8 cellular contexts compared by ENCODE assay signal in genomic region chr3:38455639-38456430, GRCh38. TPM values are rescaled to one million over a fixed set of nuclear protein-coding genes. Genes with fewer than 3 reads are reported as not detected.
DNase-seq lines count a peak whose midpoint lies in the region; ATAC-seq and TF ChIP-seq lines count a peak whose summit lies in the region.

No MANE protein-coding gene starts in this region.

- no peaks in the 10 kb centered on the region for H3K27me3 ChIP-seq in DND-41 (ENCODE audit: insufficient read depth, low read length, poor library complexity)
- H3K27me3 ChIP-seq in iPS DF 6.9 (ENCODE audit: control insufficient read depth, insufficient read depth, low read length), result no peaks in the 10 kb centered on the region

- peak overlapping the region; percentile 94 for H3K4me3 Mint-ChIP-seq in activated T-helper 17 cell treated with anti-CD3 and anti-CD28 coated beads, Interleukin-2, amount 50 U/mL, for 72 hours

- DNase-seq in DND-41 (no peak), iPS DF 6.9 (ENCODE audit: low read depth, low spot score) (peak; percentile 25), NCI-H1048 (lab: John Stamatoyannopoulos, UW) (no peak)
- no peak for DNase-seq in stimulated activated CD4-positive, alpha-beta T cell treated with anti-CD3 and anti-CD28 coated beads, Interleukin-2, amount 100 ng/mL, for 24 hours

- H3K4me1 ChIP-seq in DND-41 (ENCODE audit: insufficient read depth, low read length), result peaks cover 22% of the 10 kb centered on the region
- H3K4me1 ChIP-seq in iPS DF 6.9 (ENCODE audit: control insufficient read depth, insufficient read depth, low read length), result peaks cover 10% of the 10 kb centered on the region

- peaks cover 55% of the 10 kb centered on the region for H4K20me1 ChIP-seq in DND-41 (ENCODE audit: insufficient read depth, low read length)

- ATAC-seq in DND-41 (ENCODE audit: insufficient read depth, low read depth), result peak; percentile 23
- peak; percentile 10 for ATAC-seq in HG02798 (IDR thresholded peaks at IDR 0.05; ENCODE audit: poor library complexity, unreplicated experiment)
- no peak for ATAC-seq in activated T-helper 17 cell treated with anti-CD3 and anti-CD28 coated beads, Interleukin-2, amount 50 U/mL, for 72 hours (replicated peaks)
- no peak for ATAC-seq in HG03095 (IDR thresholded peaks at IDR 0.05; ENCODE audit: unreplicated experiment)

- H3K9me3 Mint-ChIP-seq in activated T-helper 17 cell treated with anti-CD3 and anti-CD28 coated beads, Interleukin-2, amount 50 U/mL, for 72 hours, result no peaks in the 10 kb centered on the region

- H3K9ac ChIP-seq in DND-41 (ENCODE audit: low read depth, low read length), result peak overlapping the region; percentile 97

- H3K4me3 ChIP-seq in DND-41 (ENCODE audit: low read depth in 1 of 2, low read length in 2 of 2), result peak overlapping the region; percentile 69
- peak overlapping the region; percentile 99; the same call in 1 of the 2 replicates for H3K4me3 ChIP-seq in iPS DF 6.9 (ENCODE audit: low read length)
- H3K4me3 ChIP-seq in skin epidermis, result peak overlapping the region; percentile 51 to 73 (median 67)

- H3K27ac Mint-ChIP-seq in activated T-helper 17 cell treated with anti-CD3 and anti-CD28 coated beads, Interleukin-2, amount 50 U/mL, for 72 hours, result no peak overlapping the region

- H3K9me3 ChIP-seq in DND-41 (ENCODE audit: insufficient read depth, low read length, severe bottlenecking), result no peaks in the 10 kb centered on the region
- H3K9me3 ChIP-seq in iPS DF 6.9 (ENCODE audit: control insufficient read depth, insufficient read depth, low read length), result no peaks in the 10 kb centered on the region

- H3K36me3 Mint-ChIP-seq in activated T-helper 17 cell treated with anti-CD3 and anti-CD28 coated beads, Interleukin-2, amount 50 U/mL, for 72 hours (ENCODE audit: low read depth), result peaks cover 4% of the 10 kb centered on the region

- peaks cover 7% of the 10 kb centered on the region; the same call in 1 of the 2 replicates for H3K36me3 ChIP-seq in DND-41 (ENCODE audit: insufficient read depth, low read length)
- no peaks in the 10 kb centered on the region; the same call in 1 of the 2 replicates for H3K36me3 ChIP-seq in iPS DF 6.9 (ENCODE audit: control insufficient read depth, insufficient read depth, low read length)

- H2AFZ ChIP-seq in DND-41 (ENCODE audit: low read depth, low read length), result peak overlapping the region; percentile 77

- peaks cover 11% of the 10 kb centered on the region for H3K4me1 Mint-ChIP-seq in activated T-helper 17 cell treated with anti-CD3 and anti-CD28 coated beads, Interleukin-2, amount 50 U/mL, for 72 hours

- no peak for TF ChIP-seq CTCF in DND-41 (IDR thresholded peaks at IDR 0.05; ENCODE audit: borderline replicate concordance, extremely low read depth, low read length, poor library complexity, severe bottlenecking)

- peak overlapping the region; percentile 95 for H3K4me2 ChIP-seq in DND-41 (ENCODE audit: insufficient read depth, low read length)

- H3K27ac ChIP-seq in DND-41 (ENCODE audit: low read length), result peak overlapping the region; percentile 54
- no peak overlapping the region for H3K27ac ChIP-seq in iPS DF 6.9 (ENCODE audit: low read length)
- H3K27ac ChIP-seq in skin epidermis, result peak overlapping the region in 12 of 21 experiments; percentile 50 to 88 (median 81)

- H3K79me2 ChIP-seq in DND-41 (ENCODE audit: insufficient read depth, low read length), result peaks cover 69% of the 10 kb centered on the region

- no peaks in the 10 kb centered on the region for H3K27me3 Mint-ChIP-seq in activated T-helper 17 cell treated with anti-CD3 and anti-CD28 coated beads, Interleukin-2, amount 50 U/mL, for 72 hours

- no CpG with 5 or more reads among the region's 15 CpGs for WGBS in iPS DF 6.9 (ENCODE audit: insufficient coverage, insufficient read length)

RNA-seq across cellular contexts. Expression of gene ACVR2B, which starts 2.1 kb away (rescaled TPM):
- 10 to 100 TPM in 1 of 2 donors, 1 to 10 TPM in 1; 7.7 to 12.8 TPM for total RNA-seq in activated T-helper 17 cell treated with anti-CD3 and anti-CD28 coated beads, Interleukin-2, amount 50 U/mL, for 72 hours

RNA-seq across cellular contexts. Expression of gene EXOG, which starts 40.3 kb away (rescaled TPM):
- total RNA-seq in activated T-helper 17 cell treated with anti-CD3 and anti-CD28 coated beads, Interleukin-2, amount 50 U/mL, for 72 hours, result 10 to 100 TPM; 15.9 to 23.8 TPM

Comparison
In these comparisons a context has a peak if more than half of its experiments do, and no peak if none do; other contexts are left out.
1. ATAC-seq: peak in DND-41 (single experiment) and HG02798 (single experiment); none in activated T-helper 17 cell treated with anti-CD3 and anti-CD28 coated beads, Interleukin-2, amount 50 U/mL, for 72 hours (single experiment) and HG03095 (single experiment).
2. Peak in every context shown above with its lines, with median percentiles within 50 percentile points of each other: H3K4me3 ChIP-seq.